8 cellular contexts compared by ENCODE assay signal in genomic region chr17:8175795-8176196, GRCh38. TPM values are rescaled to one million over a fixed set of nuclear protein-coding genes. Genes with fewer than 3 reads are reported as not detected.
A peak's percentile ranks its signal among the peaks of the same experiment; 100 is the strongest.
DNase-seq lines count a peak whose midpoint lies in the region; ATAC-seq, FAIRE-seq and TF ChIP-seq lines count a peak whose summit lies in the region.

No MANE protein-coding gene starts in this region.

- peaks cover 5% of the 10 kb centered on the region for H3K4me1 ChIP-seq in iPS DF 6.9 (ENCODE audit: control insufficient read depth, insufficient read depth, low read length)

- intact Hi-C loops in Calu3 (cut with micrococcal nuclease; ENCODE audit: unreplicated experiment) = no loop called here

- BruUV-seq in Calu3 (replicated peaks; lab: Mats Ljungman, UMichigan) = no TSS peak

- TF ChIP-seq CTCF in Calu3 (IDR thresholded peaks at IDR 0.05; ENCODE audit: unreplicated experiment) = no peak

- DNase-seq in Calu3 (no peak), iPS DF 6.9 (ENCODE audit: low read depth, low spot score) (no peak), HTR-8/SVneo (ENCODE audit: insufficient read length, low spot score) (no peak), NCI-H1105 (lab: John Stamatoyannopoulos, UW) (no peak)
- no peak for DNase-seq in activated naive CD4-positive, alpha-beta T cell treated with anti-CD3 and anti-CD28 coated beads, Interleukin-2, amount 50 U/mL, for 72 hours (ENCODE audit: low spot score in 2 of 2)

- H3K36me3 ChIP-seq in iPS DF 6.9 (ENCODE audit: control insufficient read depth, insufficient read depth, low read length) = no peaks in the 10 kb centered on the region

- H3K4me1 Mint-ChIP-seq in Calu3 (ENCODE audit: low read depth, unreplicated experiment) = peaks cover 16% of the 10 kb centered on the region
- H3K4me1 Mint-ChIP-seq in stimulated activated memory B cell treated with anti-CD40 and anti-IgM and Interleukin-4, amounts not matched to agents 10 μg/mL and 1 μg/mL and 100 μg/mL, for 72 hours = peaks cover 58% of the 10 kb centered on the region

- ATAC-seq in HG02885 (IDR thresholded peaks at IDR 0.05; ENCODE audit: poor library complexity, unreplicated experiment) (peak; percentile 6), GM21825 (IDR thresholded peaks at IDR 0.05; ENCODE audit: unreplicated experiment) (no peak)
- ATAC-seq in activated naive CD4-positive, alpha-beta T cell treated with anti-CD3 and anti-CD28 coated beads, Interleukin-2, amount 50 U/mL, for 72 hours = peak in 1 of 2 donors; percentile 6
- peak; percentile 13 for ATAC-seq in stimulated activated memory B cell treated with anti-CD40 and anti-IgM and Interleukin-4, amounts not matched to agents 10 μg/mL and 1 μg/mL and 100 μg/mL, for 72 hours

- H3K4me3 Mint-ChIP-seq in Calu3 (ENCODE audit: low read depth, unreplicated experiment) = peak overlapping the region; percentile 89
- H3K4me3 Mint-ChIP-seq in stimulated activated memory B cell treated with anti-CD40 and anti-IgM and Interleukin-4, amounts not matched to agents 10 μg/mL and 1 μg/mL and 100 μg/mL, for 72 hours = peak overlapping the region; percentile 88

- no peak overlapping the region for H3K27ac ChIP-seq in iPS DF 6.9 (ENCODE audit: low read length)

- H3K27ac Mint-ChIP-seq in Calu3 (ENCODE audit: unreplicated experiment) = peak overlapping the region; percentile 94
- peak overlapping the region; percentile 96 to 100 for H3K27ac Mint-ChIP-seq in activated naive CD4-positive, alpha-beta T cell treated with anti-CD3 and anti-CD28 coated beads, Interleukin-2, amount 50 U/mL, for 72 hours
- H3K27ac Mint-ChIP-seq in stimulated activated memory B cell treated with anti-CD40 and anti-IgM and Interleukin-4, amounts not matched to agents 10 μg/mL and 1 μg/mL and 100 μg/mL, for 72 hours = peak overlapping the region; percentile 84

- no CpG with 5 or more reads among the region's 11 CpGs for WGBS in iPS DF 6.9 (ENCODE audit: insufficient coverage, insufficient read length)

- no peaks in the 10 kb centered on the region for H3K9me3 Mint-ChIP-seq in Calu3 (ENCODE audit: low read depth, unreplicated experiment)
- no peaks in the 10 kb centered on the region for H3K9me3 Mint-ChIP-seq in activated naive CD4-positive, alpha-beta T cell treated with anti-CD3 and anti-CD28 coated beads, Interleukin-2, amount 50 U/mL, for 72 hours
- H3K9me3 Mint-ChIP-seq in stimulated activated memory B cell treated with anti-CD40 and anti-IgM and Interleukin-4, amounts not matched to agents 10 μg/mL and 1 μg/mL and 100 μg/mL, for 72 hours = no peaks in the 10 kb centered on the region

- H3K27me3 Mint-ChIP-seq in Calu3 (ENCODE audit: unreplicated experiment) = peaks cover 5% of the 10 kb centered on the region
- no peaks in the 10 kb centered on the region for H3K27me3 Mint-ChIP-seq in stimulated activated memory B cell treated with anti-CD40 and anti-IgM and Interleukin-4, amounts not matched to agents 10 μg/mL and 1 μg/mL and 100 μg/mL, for 72 hours

- H3K27me3 ChIP-seq in iPS DF 6.9 (ENCODE audit: control insufficient read depth, insufficient read depth, low read length) = no peaks in the 10 kb centered on the region

- peaks cover 41% of the 10 kb centered on the region for H3K36me3 Mint-ChIP-seq in Calu3 (ENCODE audit: insufficient read depth, unreplicated experiment)
- H3K36me3 Mint-ChIP-seq in activated naive CD4-positive, alpha-beta T cell treated with anti-CD3 and anti-CD28 coated beads, Interleukin-2, amount 50 U/mL, for 72 hours = peaks cover 0 to 11% of the 10 kb centered on the region in 2 donors
- H3K36me3 Mint-ChIP-seq in stimulated activated memory B cell treated with anti-CD40 and anti-IgM and Interleukin-4, amounts not matched to agents 10 μg/mL and 1 μg/mL and 100 μg/mL, for 72 hours = no peaks in the 10 kb centered on the region

- CTCF ChIA-PET in Calu3 (lab: Charles Lee) = no interaction called here

- peak overlapping the region; percentile 48; the same call in 1 of the 2 replicates for H3K4me3 ChIP-seq in iPS DF 6.9 (ENCODE audit: low read length)

- FAIRE-seq in HTR-8/SVneo (lab: Jason Lieb, UNC) = no peak

- no peaks in the 10 kb centered on the region for H3K9me3 ChIP-seq in iPS DF 6.9 (ENCODE audit: control insufficient read depth, insufficient read depth, low read length)

RNA-seq across cellular contexts. Expression of gene TMEM107, which starts 0.4 kb away (rescaled TPM):
- 12.2 and 13.5 TPM in 2 replicates for total RNA-seq in Calu3 (2022)
- total RNA-seq in activated naive CD4-positive, alpha-beta T cell treated with anti-CD3 and anti-CD28 coated beads, Interleukin-2, amount 50 U/mL, for 72 hours = 10 to 100 TPM; 32.7 to 48.9 TPM

RNA-seq across cellular contexts. Expression of gene VAMP2, which starts 13.0 kb away (rescaled TPM):
- total RNA-seq in Calu3 (2022) = 18.1 and 22.1 TPM in 2 replicates
- total RNA-seq in activated naive CD4-positive, alpha-beta T cell treated with anti-CD3 and anti-CD28 coated beads, Interleukin-2, amount 50 U/mL, for 72 hours = 10 to 100 TPM; 43.6 to 85.6 TPM

RNA-seq across cellular contexts. Expression of gene BORCS6, which starts 14.2 kb away (rescaled TPM):
- 3.7 and 3.9 TPM in 2 replicates for total RNA-seq in Calu3 (2022)
- 1 to 10 TPM; 5.4 to 7.2 TPM for total RNA-seq in activated naive CD4-positive, alpha-beta T cell treated with anti-CD3 and anti-CD28 coated beads, Interleukin-2, amount 50 U/mL, for 72 hours

RNA-seq across cellular contexts. Expression of gene PER1, which starts 23.6 kb away (rescaled TPM):
- total RNA-seq in Calu3 (2022) = 16.1 and 17.0 TPM in 2 replicates
- 100 to 1,000 TPM in 1 of 2 donors, 10 to 100 TPM in 1; 80.9 to 294 TPM for total RNA-seq in activated naive CD4-positive, alpha-beta T cell treated with anti-CD3 and anti-CD28 coated beads, Interleukin-2, amount 50 U/mL, for 72 hours

RNA-seq across cellular contexts. Expression of gene AURKB, which starts 34.6 kb away (rescaled TPM):
- 66.8 and 78.9 TPM in 2 replicates for total RNA-seq in Calu3 (2022)
- 100 to 1,000 TPM; 169 to 319 TPM for total RNA-seq in activated naive CD4-positive, alpha-beta T cell treated with anti-CD3 and anti-CD28 coated beads, Interleukin-2, amount 50 U/mL, for 72 hours
